ENCODE assay signal across 7 cellular contexts in genomic region chr20:52167232-52167840, GRCh38.
"Had no signal": no experiment of that assay in that cellular context is flagged by ENCODE, and none has a peak within 500 bp of the region (broad histone marks: within the 10 kb centered on the region; RNA-seq: fewer than 3 reads in every experiment).

No MANE protein-coding gene starts in this region.

- FAIRE-seq: H1, H54, HTR-8/SVneo had no signal

- H2AFZ ChIP-seq: GM23338 had no signal

- H3K4me2 ChIP-seq: GM23338 had no signal

- H3K4me3 ChIP-seq: GM23338 had no signal

- DNase-seq: H9, HCEC 1CT, KG1 had no signal

- ATAC-seq: GM23338 had no signal
